ENCODE assay signal across 12 cellular contexts in genomic region chr22:19805821-19806212, GRCh38. TPM values are rescaled to one million over a fixed set of nuclear protein-coding genes. Genes with fewer than 3 reads are reported as not detected.
DNase-seq lines count a peak whose midpoint lies in the region; ATAC-seq lines count a peak whose summit lies in the region.
"Had no signal": no experiment of that assay in that cellular context is flagged by ENCODE, and none has a peak within 500 bp of the region (broad histone marks: within the 10 kb centered on the region; RNA-seq: fewer than 3 reads in every experiment).

No MANE protein-coding gene starts in this region.

- no peaks in the 10 kb centered on the region for H3K79me1 ChIP-seq in neuronal stem cell (ENCODE audit: low read depth, low read length)

- H2BK5ac ChIP-seq in neuronal stem cell (ENCODE audit: low read length), result no peak overlapping the region

- no peak overlapping the region for H2BK15ac ChIP-seq in neuronal stem cell (ENCODE audit: low read length)

- H3K18ac ChIP-seq in neuronal stem cell (ENCODE audit: low read length), result no peak overlapping the region

- no peak overlapping the region for H3K27ac ChIP-seq in neuronal stem cell (replicated peaks; ENCODE audit: low read length)
- H3K27ac ChIP-seq: parathyroid adenoma, SJSA1 had no signal

- H2AK5ac ChIP-seq in neuronal stem cell (ENCODE audit: low read depth, low read length), result no peak overlapping the region

- WGBS in neuronal stem cell (ENCODE audit: extremely low coverage in 2 of 2, insufficient read length in 2 of 2, insufficient replicate concordance in 1 of 2), 2 donors, result no CpG with 5 or more reads among the region's 8 CpGs

- no peak overlapping the region for H3K4me2 ChIP-seq in neuronal stem cell (ENCODE audit: insufficient read depth, low read length, poor library complexity, severe bottlenecking)

- no peaks in the 10 kb centered on the region for H3K9me3 ChIP-seq in neuronal stem cell (replicated peaks in 1 of 2; ENCODE audit: control insufficient read depth in 2 of 2, insufficient read depth in 1 of 2, low read depth in 1 of 2, low read length in 2 of 2)
- H3K9me3 ChIP-seq: mucosa of descending colon had no signal

- no peaks in the 10 kb centered on the region for H3K27me3 ChIP-seq in neuronal stem cell (ENCODE audit: control insufficient read depth in 3 of 3, insufficient read depth in 3 of 3, low read depth in 1 of 3, low read length in 3 of 3)
- H3K27me3 ChIP-seq: SJSA1 had no signal

- H3K4ac ChIP-seq in neuronal stem cell (ENCODE audit: low read length), result no peak overlapping the region

- H4K91ac ChIP-seq in neuronal stem cell (ENCODE audit: low read depth, low read length, poor library complexity), result no peak overlapping the region

- peaks cover 0 to 3% of the 10 kb centered on the region in 2 donors for H3K36me3 ChIP-seq in neuronal stem cell (replicated peaks in 1 of 2; ENCODE audit: control insufficient read depth in 2 of 2, insufficient read depth in 2 of 2, low read length in 2 of 2)

- no peak for ATAC-seq in GM18868 (IDR thresholded peaks at IDR 0.05; ENCODE audit: unreplicated experiment)
- ATAC-seq: activated CD8-positive, alpha-beta T cell treated with anti-CD3 and anti-CD28 coated beads for 36 hours had no signal

- no peak overlapping the region for H4K8ac ChIP-seq in neuronal stem cell (ENCODE audit: low read depth, low read length)

- no peak overlapping the region for H2BK120ac ChIP-seq in neuronal stem cell (ENCODE audit: low read depth, low read length)

- no peaks in the 10 kb centered on the region for H3K4me1 ChIP-seq in neuronal stem cell (ENCODE audit: control insufficient read depth in 2 of 2, insufficient read depth in 1 of 2, low read depth in 1 of 2, low read length in 2 of 2)
- H3K4me1 ChIP-seq: parathyroid adenoma had no signal

- no peak overlapping the region for H2AFZ ChIP-seq in neuronal stem cell (ENCODE audit: low read length)
- H2AFZ ChIP-seq: parathyroid adenoma had no signal

- H3K9ac ChIP-seq in neuronal stem cell (ENCODE audit: low read depth, low read length, poor library complexity), result no peak overlapping the region
- H3K9ac ChIP-seq: parathyroid adenoma had no signal

- peak overlapping the region in 1 of 2 donors; percentile 54 for H3K4me3 ChIP-seq in neuronal stem cell (ENCODE audit: low read length in 2 of 2)
- H3K4me3 ChIP-seq: mucosa of descending colon, SJSA1 had no signal

- no peak overlapping the region for H2BK12ac ChIP-seq in neuronal stem cell (ENCODE audit: low read length)

- H3K23ac ChIP-seq in neuronal stem cell (ENCODE audit: low read depth, low read length, poor library complexity), result peak overlapping the region; percentile 90

- DNase-seq in COLO829 (ENCODE audit: low spot score) (peak; percentile 28), HT-29 (ENCODE audit: low spot score) (peak; percentile 10), dermis blood vessel endothelial cell (peak; percentile 67), neuronal stem cell (ENCODE audit: low spot score) (no peak), NCI-H1048 (lab: John Stamatoyannopoulos, UW) (no peak), NCI-H146 treated with DMSO at 0.1 percent for 48 hours (lab: John Stamatoyannopoulos, UW; ENCODE audit: unreplicated experiment) (no peak)
- DNase-seq: activated CD8-positive, alpha-beta T cell treated with anti-CD3 and anti-CD28 coated beads for 36 hours; C1 segment of cervical spinal cord had no signal

- H3K14ac ChIP-seq in neuronal stem cell (ENCODE audit: low read length), result peak overlapping the region; percentile 6

RNA-seq across cellular contexts. Expression of gene TBX1, which starts 45.2 kb away (rescaled TPM):
- not detected in 2 replicates for total RNA-seq in HT-29 (2014; rRNA removed; shearing (Covaris generic))
- 69.6 and 73.2 TPM in 2 replicates for total RNA-seq in dermis blood vessel endothelial cell
- 0.31 TPM for polyA plus RNA-seq in neuronal stem cell (2013, experiment 1 of 2)
- polyA plus RNA-seq in neuronal stem cell (2013, experiment 2 of 2), result 0.26 TPM
- total RNA-seq: activated CD8-positive, alpha-beta T cell treated with anti-CD3 and anti-CD28 coated beads for 36 hours had no signal

RNA-seq across cellular contexts. Expression of gene GNB1L, which starts 48.9 kb away (rescaled TPM):
- 96.1 and 115 TPM in 2 replicates for total RNA-seq in HT-29 (2014; rRNA removed; shearing (Covaris generic))
- total RNA-seq in dermis blood vessel endothelial cell, result 7.3 and 12.4 TPM in 2 replicates
- 7.9 TPM for polyA plus RNA-seq in neuronal stem cell (2013, experiment 1 of 2)
- polyA plus RNA-seq in neuronal stem cell (2013, experiment 2 of 2), result 8.3 TPM

RNA-seq across cellular contexts. Expression of gene RTL10, which starts 48.9 kb away (rescaled TPM):
- 37.9 and 42.8 TPM in 2 replicates for total RNA-seq in HT-29 (2014; rRNA removed; shearing (Covaris generic))
- total RNA-seq in dermis blood vessel endothelial cell, result 28.1 and 30.7 TPM in 2 replicates
- 9.7 TPM for polyA plus RNA-seq in neuronal stem cell (2013, experiment 1 of 2)
- polyA plus RNA-seq in neuronal stem cell (2013, experiment 2 of 2), result 10.2 TPM

Comparison
In these comparisons a context has a peak if more than half of its experiments do, and no peak if none do; other contexts are left out.
1. DNase-seq: peak in COLO829 (single experiment), HT-29 (single experiment) and dermis blood vessel endothelial cell (single experiment); none in neuronal stem cell (single experiment), NCI-H1048 (single experiment) and NCI-H146 treated with DMSO at 0.1 percent for 48 hours (single experiment).
2. RNA of gene TBX1, which starts 45.2 kb away (total RNA-seq): 69.6 to 73.2 TPM in dermis blood vessel endothelial cell; not detected in HT-29; every median in the first group is over 10 times any median in the second.